ENCODE assay signal across 8 cellular contexts in genomic region chr1:221839794-221840395, GRCh38.
DNase-seq lines count a peak whose midpoint lies in the region; ATAC-seq lines count a peak whose summit lies in the region.

No MANE protein-coding gene starts in this region.

- H3K27ac ChIP-seq in BLaER1, result peak overlapping the region; percentile 78

- peak; percentile 79 for ATAC-seq in GM21360 (IDR thresholded peaks at IDR 0.05; ENCODE audit: unreplicated experiment)

- no peaks in the 10 kb centered on the region for H3K36me3 ChIP-seq in BLaER1

- no peaks in the 10 kb centered on the region for H4K20me1 ChIP-seq in BLaER1

- DNase-seq in HPDE6-E6E7 (ENCODE audit: extremely low spot score), result peak; percentile 89
- peak; percentile 86 for DNase-seq in activated CD8-positive, alpha-beta memory T cell treated with anti-CD3 and anti-CD28 coated beads for 24 hours
- peak; percentile 91 for DNase-seq in fibroblast of gingiva (ENCODE audit: low read depth)
- DNase-seq in stimulated activated CD4-positive, alpha-beta T cell treated with anti-CD3 and anti-CD28 coated beads, Interleukin-12 subunit alpha, Interleukin-12 subunit beta, amount 100 ng/mL, for 48 hours (ENCODE audit: low read depth in 2 of 3, low spot score in 1 of 3), result peak; percentile 62 to 77 (median 69)
- no peak for DNase-seq in iPS-NIHi11 (ENCODE audit: low spot score)
- DNase-seq in NCI-H2171 (lab: John Stamatoyannopoulos, UW), result no peak

- no peak overlapping the region for H3K4me3 ChIP-seq in BLaER1

- H3K9ac ChIP-seq in BLaER1, result peak overlapping the region; percentile 25; the same call in 1 of the 2 replicates

- H3K9me3 ChIP-seq in BLaER1, result no peaks in the 10 kb centered on the region

- H3K4me1 ChIP-seq in BLaER1, result peaks cover 56% of the 10 kb centered on the region

- H3K4me2 ChIP-seq in BLaER1, result peak overlapping the region; percentile 82

- no peaks in the 10 kb centered on the region for H3K27me3 ChIP-seq in BLaER1

Comparison
In these comparisons a context has a peak if more than half of its experiments do, and no peak if none do; other contexts are left out.
1. DNase-seq: peak in HPDE6-E6E7 (single experiment), activated CD8-positive, alpha-beta memory T cell treated with anti-CD3 and anti-CD28 coated beads for 24 hours (single experiment), fibroblast of gingiva (single experiment) and stimulated activated CD4-positive, alpha-beta T cell treated with anti-CD3 and anti-CD28 coated beads, Interleukin-12 subunit alpha, Interleukin-12 subunit beta, amount 100 ng/mL, for 48 hours (3 of 3); none in iPS-NIHi11 (single experiment) and NCI-H2171 (single experiment).